9 cellular contexts compared by ENCODE assay signal in the genomic region with DNA sequence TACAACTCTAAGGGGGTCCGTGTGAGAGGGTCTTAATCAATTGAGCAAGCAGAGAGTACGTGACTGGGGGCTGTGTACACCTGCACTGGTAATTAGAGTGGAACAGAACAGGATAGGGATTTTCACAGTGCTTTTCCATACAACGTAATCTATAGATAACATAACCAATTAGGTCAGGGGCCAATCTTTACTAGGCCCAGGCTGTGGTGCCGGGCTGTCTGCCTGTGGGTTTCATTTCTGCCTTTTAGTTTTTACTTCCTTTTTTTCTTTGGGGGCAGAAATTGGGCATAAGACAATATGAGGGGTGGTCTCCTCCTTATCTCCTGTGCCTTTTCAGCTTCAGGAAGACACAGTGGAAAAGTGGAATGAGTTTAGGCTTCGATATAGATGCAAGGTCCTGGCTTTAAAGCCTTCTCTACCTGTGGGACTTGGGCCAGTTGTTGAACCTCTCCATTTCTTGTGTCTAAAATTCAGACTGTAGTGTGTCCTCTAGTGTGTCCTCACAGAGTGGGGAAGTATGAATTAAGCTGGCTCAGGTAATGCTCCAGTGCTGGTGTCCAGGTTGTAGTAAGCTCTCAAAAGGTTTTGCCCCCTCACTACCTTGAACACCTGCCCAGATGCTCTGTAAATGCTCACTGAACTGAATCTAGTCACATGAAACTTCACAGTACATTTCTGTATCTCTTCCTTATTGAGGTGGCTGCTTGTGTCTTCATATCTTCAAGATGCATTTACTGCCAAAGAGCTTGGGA.
DNase-seq lines count a peak whose midpoint lies in the region; ATAC-seq and TF ChIP-seq lines count a peak whose summit lies in the region.
"Had no signal": no experiment of that assay in that cellular context is flagged by ENCODE, and none has a peak within 500 bp of the region (broad histone marks: within the 10 kb centered on the region; RNA-seq: fewer than 3 reads in every experiment).

No MANE protein-coding gene starts in this region.

- no peak overlapping the region for H2BK120ac ChIP-seq in mesenchymal stem cell (ENCODE audit: low read depth, low read length)

- TF ChIP-seq CTCF in GM12875 (IDR thresholded peaks at IDR 0.05; ENCODE audit: borderline replicate concordance, insufficient read depth, low read depth, low read length): no peak
- no peak for TF ChIP-seq CTCF in SU-DHL-6 (IDR thresholded peaks at IDR 0.05; ENCODE audit: insufficient read depth, low read length, poor library complexity, severe bottlenecking)
- TF ChIP-seq CTCF in upper lobe of right lung (IDR thresholded peaks at IDR 0.05): no peak

- peak overlapping the region; percentile 57 for H3K9ac ChIP-seq in SU-DHL-6 (ENCODE audit: low read length)
- H3K9ac ChIP-seq in mesenchymal stem cell (ENCODE audit: low read length): no peak overlapping the region

- no peaks in the 10 kb centered on the region for H3K9me3 Mint-ChIP-seq in activated CD4-positive, alpha-beta T cell treated with anti-CD3 and anti-CD28 coated beads, Interleukin-2, amount 10 ng/mL, durations not matched to agents 7 days and 5 days

- no peak overlapping the region for H2AK5ac ChIP-seq in mesenchymal stem cell (ENCODE audit: low read length, severe bottlenecking)

- H3K4me3 Mint-ChIP-seq in activated CD4-positive, alpha-beta T cell treated with anti-CD3 and anti-CD28 coated beads, Interleukin-2, amount 10 ng/mL, durations not matched to agents 7 days and 5 days: no peak overlapping the region

- H3K18ac ChIP-seq in mesenchymal stem cell (ENCODE audit: low read depth in 1 of 2, low read length in 2 of 2): no peak overlapping the region

- WGBS in mesenchymal stem cell: 71% methylated on average over 4 of the region's 5 CpGs

- H2AFZ ChIP-seq in SU-DHL-6 (ENCODE audit: low read depth, low read length, severe bottlenecking): peak overlapping the region; percentile 60
- no peak overlapping the region for H2AFZ ChIP-seq in mesenchymal stem cell (ENCODE audit: low read depth, low read length)

- H3K27me3 Mint-ChIP-seq in activated CD4-positive, alpha-beta T cell treated with anti-CD3 and anti-CD28 coated beads, Interleukin-2, amount 10 ng/mL, durations not matched to agents 7 days and 5 days: no peaks in the 10 kb centered on the region

- H3K9me3 ChIP-seq in SU-DHL-6 (ENCODE audit: insufficient read depth, low read length) (0 out of 2 replicates have a peak, but pooled peaks cover 6% of the 10 kb centered on the region), mesenchymal stem cell (ENCODE audit: control insufficient read depth, low read length) (no peaks in the 10 kb centered on the region), upper lobe of right lung (no peaks in the 10 kb centered on the region)
- H3K9me3 ChIP-seq: neutrophil had no signal

- no peak overlapping the region for H2BK5ac ChIP-seq in mesenchymal stem cell (ENCODE audit: low read depth, low read length, poor library complexity, severe bottlenecking)

- H3K27ac Mint-ChIP-seq in activated CD4-positive, alpha-beta T cell treated with anti-CD3 and anti-CD28 coated beads, Interleukin-2, amount 10 ng/mL, durations not matched to agents 7 days and 5 days: no peak overlapping the region

- ATAC-seq in GM21367 (IDR thresholded peaks at IDR 0.05; ENCODE audit: unreplicated experiment) (peak; percentile 36), HG03135 (IDR thresholded peaks at IDR 0.05; ENCODE audit: unreplicated experiment) (peak; percentile 38), upper lobe of right lung (no peak)

- no peak overlapping the region for H3K23ac ChIP-seq in mesenchymal stem cell (ENCODE audit: low read length in 2 of 2)

- no peaks in the 10 kb centered on the region for H3K36me3 ChIP-seq in SU-DHL-6 (ENCODE audit: low read length)
- H3K36me3 ChIP-seq in mesenchymal stem cell (ENCODE audit: control insufficient read depth in 1 of 2, insufficient read depth in 2 of 2, low read depth in 1 of 2, low read length in 2 of 2): no peaks in the 10 kb centered on the region
- H3K36me3 ChIP-seq in upper lobe of right lung: no peaks in the 10 kb centered on the region
- H3K36me3 ChIP-seq: neutrophil had no signal

- POLR2A ChIA-PET in activated CD4-positive, alpha-beta T cell treated with anti-CD3 and anti-CD28 coated beads, Interleukin-2, amount 10 ng/mL, durations not matched to agents 7 days and 5 days (lab: Charles Lee): no interaction called here

- H3K27ac ChIP-seq in SU-DHL-6 (ENCODE audit: low read depth, low read length): peak overlapping the region; percentile 97
- H3K27ac ChIP-seq in mesenchymal stem cell (ENCODE audit: low read length, poor library complexity, severe bottlenecking): no peak overlapping the region
- no peak overlapping the region for H3K27ac ChIP-seq in upper lobe of right lung
- H3K27ac ChIP-seq: neutrophil had no signal

- H4K91ac ChIP-seq in mesenchymal stem cell (ENCODE audit: low read length): no peak overlapping the region

- no peaks in the 10 kb centered on the region for H3K36me3 Mint-ChIP-seq in activated CD4-positive, alpha-beta T cell treated with anti-CD3 and anti-CD28 coated beads, Interleukin-2, amount 10 ng/mL, durations not matched to agents 7 days and 5 days (ENCODE audit: low read depth)

- CTCF ChIA-PET in activated CD4-positive, alpha-beta T cell treated with anti-CD3 and anti-CD28 coated beads, Interleukin-2, amount 10 ng/mL, durations not matched to agents 7 days and 5 days (lab: Charles Lee): no interaction called here

- intact Hi-C loops in upper lobe of right lung (cut with DNase I): no loop called here

- H3K4ac ChIP-seq in mesenchymal stem cell (ENCODE audit: low read depth in 1 of 2, low read length in 2 of 2): no peak overlapping the region

- H4K8ac ChIP-seq in mesenchymal stem cell (ENCODE audit: low read length): no peak overlapping the region

- H3K4me1 Mint-ChIP-seq in activated CD4-positive, alpha-beta T cell treated with anti-CD3 and anti-CD28 coated beads, Interleukin-2, amount 10 ng/mL, durations not matched to agents 7 days and 5 days: peaks cover 2% of the 10 kb centered on the region

- DNase-seq in mesenchymal stem cell (no peak), NCI-H2196 (lab: John Stamatoyannopoulos, UW; ENCODE audit: unreplicated experiment) (no peak), upper lobe of right lung (no peak)
- no peak for DNase-seq in activated CD4-positive, alpha-beta T cell treated with anti-CD3 and anti-CD28 coated beads, Interleukin-2, amount 10 ng/mL, durations not matched to agents 7 days and 5 days

- H3K4me1 ChIP-seq in mesenchymal stem cell (ENCODE audit: control insufficient read depth, insufficient read depth, low read depth, low read length) (no peaks in the 10 kb centered on the region), upper lobe of right lung (no peaks in the 10 kb centered on the region)

- H3K14ac ChIP-seq in mesenchymal stem cell (ENCODE audit: low read length in 2 of 2): no peak overlapping the region

- peaks cover 50% of the 10 kb centered on the region for H3F3A ChIP-seq in SU-DHL-6 (ENCODE audit: insufficient read depth)

- H2BK12ac ChIP-seq in mesenchymal stem cell (ENCODE audit: low read length in 2 of 2): no peak overlapping the region

- no peaks in the 10 kb centered on the region for H3K9me2 ChIP-seq in SU-DHL-6 (replicated peaks; ENCODE audit: insufficient read depth, low read length)

- no peak overlapping the region for H2BK15ac ChIP-seq in mesenchymal stem cell (ENCODE audit: low read depth, poor library complexity, severe bottlenecking)

- H3K4me3 ChIP-seq in GM12875 (ENCODE audit: low read depth, low read length) (peak overlapping the region; percentile 6), SU-DHL-6 (ENCODE audit: insufficient read depth, low read length, poor library complexity, severe bottlenecking) (peak overlapping the region; percentile 4), mesenchymal stem cell (ENCODE audit: insufficient read depth in 1 of 2, low read depth in 1 of 2, low read length in 2 of 2) (no peak overlapping the region), upper lobe of right lung (no peak overlapping the region)

- no peaks in the 10 kb centered on the region for H3K79me1 ChIP-seq in mesenchymal stem cell (replicated peaks; ENCODE audit: low read length, poor library complexity, severe bottlenecking)

- H3K27me3 ChIP-seq in SU-DHL-6 (ENCODE audit: low read length) (no peaks in the 10 kb centered on the region), mesenchymal stem cell (ENCODE audit: control insufficient read depth in 1 of 2, insufficient read depth in 1 of 2, low read length in 2 of 2) (no peaks in the 10 kb centered on the region), upper lobe of right lung (no peaks in the 10 kb centered on the region)
- H3K27me3 ChIP-seq: neutrophil had no signal

- H3K4me2 ChIP-seq in SU-DHL-6 (ENCODE audit: low read depth, low read length, poor library complexity, severe bottlenecking) (peak overlapping the region; percentile 86), mesenchymal stem cell (ENCODE audit: low read length, poor library complexity, severe bottlenecking) (no peak overlapping the region)

- no peaks in the 10 kb centered on the region for H4K20me1 ChIP-seq in SU-DHL-6 (ENCODE audit: low read depth, low read length)

- H3K79me2 ChIP-seq in SU-DHL-6 (ENCODE audit: insufficient read depth, low read length): no peaks in the 10 kb centered on the region

Comparison
In these comparisons a context has a peak if more than half of its experiments do, and no peak if none do; other contexts are left out.
1. H3K4me3 ChIP-seq: peak in GM12875 (single experiment) and SU-DHL-6 (single experiment); none in mesenchymal stem cell (0 of 2) and upper lobe of right lung (single experiment).